Comparison of ENCODE assay signal across 9 cellular contexts in the genomic region with DNA sequence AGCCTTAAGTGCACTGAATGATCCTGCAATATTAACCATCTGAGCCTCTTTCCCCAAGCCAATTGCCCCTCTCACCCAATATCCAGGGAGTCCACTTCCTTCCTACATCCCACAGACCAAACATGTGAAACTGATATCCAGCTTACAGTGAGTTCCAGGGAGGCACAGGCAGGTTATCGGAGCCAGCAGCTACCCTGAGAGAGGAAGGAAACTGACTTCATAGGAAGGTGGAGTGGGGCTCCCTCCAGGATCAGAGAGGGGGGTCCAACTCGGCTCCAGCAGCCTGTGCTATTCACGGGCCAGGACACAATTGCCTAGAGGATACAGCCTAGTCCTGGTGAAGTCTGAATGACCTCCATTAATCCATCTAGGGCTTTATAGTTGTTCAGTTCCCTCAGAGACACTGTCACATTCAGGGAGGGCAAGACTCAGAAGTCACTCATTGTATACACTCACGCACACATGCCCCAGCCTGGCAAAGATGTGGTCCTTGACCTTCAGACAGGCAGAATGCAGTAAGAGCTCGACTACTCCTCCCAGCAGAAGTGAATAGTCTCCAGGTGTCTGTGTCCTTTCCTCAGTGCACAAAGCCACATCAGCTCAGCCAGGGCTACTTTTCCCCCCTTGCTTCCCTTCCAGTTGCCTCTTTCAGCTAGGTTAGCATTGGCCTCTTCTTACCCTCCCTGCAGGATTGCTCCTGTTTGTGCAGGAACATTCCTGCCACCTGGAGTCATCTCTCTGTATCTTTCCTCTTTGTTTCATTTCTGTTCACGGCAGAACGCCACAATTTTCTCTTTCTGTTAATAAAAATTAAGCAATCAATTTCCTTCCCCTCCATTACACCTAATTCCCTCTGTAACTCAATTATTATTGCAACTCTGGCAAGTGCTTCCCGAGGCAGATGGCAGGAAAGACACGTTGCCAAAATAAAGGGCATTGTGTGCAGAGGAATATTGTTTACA.
DNase-seq lines count a peak whose midpoint lies in the region; ATAC-seq, FAIRE-seq and TF ChIP-seq lines count a peak whose summit lies in the region.
"Had no signal": no experiment of that assay in that cellular context is flagged by ENCODE, and none has a peak within 500 bp of the region (broad histone marks: within the 10 kb centered on the region; RNA-seq: fewer than 3 reads in every experiment).

No MANE protein-coding gene starts in this region.

- H3K36me3 Mint-ChIP-seq in WTC11 = no peaks in the 10 kb centered on the region

- POLR2A ChIA-PET in A549 (lab: Yijun Ruan, JAX) = interaction anchor here (0.6 kb wide), 1 partner anchor 32 kb away, joined by 7 read pairs; no protein-coding TSS in a partner anchor
- POLR2A ChIA-PET in WTC11 (lab: Charles Lee) = no interaction called here

- in situ Hi-C loops in GM13977 (cut with MboI; ENCODE audit: low pct_unique_long_range_greater_than_20kb, low sequenced_read_pairs, unreplicated experiment) = no loop called here

- H3K4me3 Mint-ChIP-seq in WTC11 = no peak overlapping the region

- peaks cover 4% of the 10 kb centered on the region; the same call in 2 of the 3 replicates for H3K4me1 ChIP-seq in A549

- TF ChIP-seq POLR2A in A549 (IDR thresholded peaks at IDR 0.05; ENCODE audit: low read length) = no peak

- peak overlapping the region; percentile 36 to 70; a peak in 3 of 6 replicates for H3K27ac ChIP-seq in A549

- 38% methylated on average over 9 of the region's 9 CpGs for WGBS in A549 (ENCODE audit: missing lambda C conversion rate)

- no peaks in the 10 kb centered on the region for H3K9me3 ChIP-seq in A549

- H3K4me1 Mint-ChIP-seq in WTC11 = peaks cover 6% of the 10 kb centered on the region; the same call in 1 of the 2 replicates

- peak overlapping the region; percentile 76 for H3K4me2 ChIP-seq in A549

- H3K27ac Mint-ChIP-seq in WTC11 = no peak overlapping the region

- no peak for TF ChIP-seq EP300 in A549 (IDR thresholded peaks at IDR 0.05)

- TF ChIP-seq CTCF in A549 (IDR thresholded peaks at IDR 0.05) = peak; percentile 39; the same call in 2 of the 3 replicates
- no peak for TF ChIP-seq CTCF in WTC11 (IDR thresholded peaks at IDR 0.05)
- no peak for TF ChIP-seq CTCF in GM13977 (IDR thresholded peaks at IDR 0.05; ENCODE audit: extremely low read depth, insufficient read depth, missing control alignments)

- TF ChIP-seq RAD21 in A549 (conservative IDR thresholded peaks at IDR 0.05 in 1 of 2, IDR thresholded peaks at IDR 0.05 in 1 of 2) = peak; percentile 48 to 49; a peak in 4 of 5 replicates

- FAIRE-seq in A549 (lab: Jason Lieb, UNC) (no peak), HTR-8/SVneo (lab: Jason Lieb, UNC) (peak; percentile 31)
- FAIRE-seq: colon had no signal

- peak overlapping the region; percentile 25; the same call in 1 of the 3 replicates for H3K4me3 ChIP-seq in A549

- no peaks in the 10 kb centered on the region for H3K9me3 Mint-ChIP-seq in WTC11

- CTCF ChIA-PET in A549 (lab: Yijun Ruan, JAX) = interaction anchor here (1.0 to 1.3 kb wide), 4 partner anchors 9 to 522 kb away, joined by 3 to 5 read pairs (median 4); no protein-coding TSS in a partner anchor
- CTCF ChIA-PET in WTC11 (lab: Charles Lee) = no interaction called here

- DNase-seq in A549 (ENCODE audit: low read depth in 1 of 2, low spot score in 1 of 2) (peak; percentile 22 to 47), HTR-8/SVneo (ENCODE audit: insufficient read length, low spot score) (peak; percentile 18), WTC11 (ENCODE audit: low spot score) (no peak), kidney glomerular epithelial cell (lab: John Stamatoyannopoulos, UW) (peak; percentile 18), GM13977 (ENCODE audit: low spot score) (no peak)
- no peak for DNase-seq in activated naive CD4-positive, alpha-beta T cell (lab: John Stamatoyannopoulos, UW)

- no peaks in the 10 kb centered on the region for H3K27me3 Mint-ChIP-seq in WTC11 (ENCODE audit: low read depth)

- peak; percentile 90 to 92 for ATAC-seq in A549
- ATAC-seq in WTC11 = peak; percentile 78
- ATAC-seq in HG02852 (IDR thresholded peaks at IDR 0.05; ENCODE audit: unreplicated experiment) = no peak
- ATAC-seq in GM18873 (IDR thresholded peaks at IDR 0.05; ENCODE audit: low FRiP score, unreplicated experiment) = no peak

TF ChIP-seq in A549, 52 proteins besides CTCF, POLR2A, EP300 and RAD21:
- TF ChIP-seq SMC3 (IDR thresholded peaks at IDR 0.05) = peak; percentile 54; the same call in 2 of the 3 replicates
- TF ChIP-seq, protein P1, sequence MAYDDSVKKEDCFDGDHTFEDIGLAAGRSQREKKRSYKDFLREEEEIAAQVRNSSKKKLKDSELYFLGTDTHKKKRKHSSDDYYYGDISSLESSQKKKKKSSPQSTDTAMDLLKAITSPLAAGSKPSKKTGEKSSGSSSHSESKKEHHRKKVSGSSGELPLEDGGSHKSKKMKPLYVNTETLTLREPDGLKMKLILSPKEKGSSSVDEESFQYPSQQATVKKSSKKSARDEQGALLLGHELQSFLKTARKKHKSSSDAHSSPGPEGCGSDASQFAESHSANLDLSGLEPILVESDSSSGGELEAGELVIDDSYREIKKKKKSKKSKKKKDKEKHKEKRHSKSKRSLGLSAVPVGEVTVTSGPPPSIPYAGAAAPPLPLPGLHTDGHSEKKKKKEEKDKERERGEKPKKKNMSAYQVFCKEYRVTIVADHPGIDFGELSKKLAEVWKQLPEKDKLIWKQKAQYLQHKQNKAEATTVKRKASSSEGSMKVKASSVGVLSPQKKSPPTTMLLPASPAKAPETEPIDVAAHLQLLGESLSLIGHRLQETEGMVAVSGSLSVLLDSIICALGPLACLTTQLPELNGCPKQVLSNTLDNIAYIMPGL (CRISPR knock-in tag; IDR thresholded peaks at IDR 0.05; ENCODE audit: borderline replicate concordance) = no peak

TF ChIP-seq in WTC11, 78 proteins besides CTCF, POLR2A, EP300 and RAD21:
- TF ChIP-seq, protein P2, sequence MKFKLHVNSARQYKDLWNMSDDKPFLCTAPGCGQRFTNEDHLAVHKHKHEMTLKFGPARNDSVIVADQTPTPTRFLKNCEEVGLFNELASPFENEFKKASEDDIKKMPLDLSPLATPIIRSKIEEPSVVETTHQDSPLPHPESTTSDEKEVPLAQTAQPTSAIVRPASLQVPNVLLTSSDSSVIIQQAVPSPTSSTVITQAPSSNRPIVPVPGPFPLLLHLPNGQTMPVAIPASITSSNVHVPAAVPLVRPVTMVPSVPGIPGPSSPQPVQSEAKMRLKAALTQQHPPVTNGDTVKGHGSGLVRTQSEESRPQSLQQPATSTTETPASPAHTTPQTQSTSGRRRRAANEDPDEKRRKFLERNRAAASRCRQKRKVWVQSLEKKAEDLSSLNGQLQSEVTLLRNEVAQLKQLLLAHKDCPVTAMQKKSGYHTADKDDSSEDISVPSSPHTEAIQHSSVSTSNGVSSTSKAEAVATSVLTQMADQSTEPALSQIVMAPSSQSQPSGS (CRISPR knock-in tag; IDR thresholded peaks at IDR 0.05; ENCODE audit: borderline replicate concordance, low read depth) = no peak
- TF ChIP-seq, protein P3, sequence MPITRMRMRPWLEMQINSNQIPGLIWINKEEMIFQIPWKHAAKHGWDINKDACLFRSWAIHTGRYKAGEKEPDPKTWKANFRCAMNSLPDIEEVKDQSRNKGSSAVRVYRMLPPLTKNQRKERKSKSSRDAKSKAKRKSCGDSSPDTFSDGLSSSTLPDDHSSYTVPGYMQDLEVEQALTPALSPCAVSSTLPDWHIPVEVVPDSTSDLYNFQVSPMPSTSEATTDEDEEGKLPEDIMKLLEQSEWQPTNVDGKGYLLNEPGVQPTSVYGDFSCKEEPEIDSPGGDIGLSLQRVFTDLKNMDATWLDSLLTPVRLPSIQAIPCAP (CRISPR knock-in tag; IDR thresholded peaks at IDR 0.05) = no peak
- TF ChIP-seq OVOL2 (CRISPR knock-in tag; IDR thresholded peaks at IDR 0.05; ENCODE audit: borderline replicate concordance) (no peak), FOXJ3 (CRISPR knock-in tag; IDR thresholded peaks at IDR 0.05; ENCODE audit: borderline replicate concordance) (no peak)

Comparison
In these comparisons a context has a peak if more than half of its experiments do, and no peak if none do; other contexts are left out.
1. ATAC-seq: peak in A549 (2 of 2) and WTC11 (single experiment); none in HG02852 (single experiment) and GM18873 (single experiment).
2. DNase-seq: peak in A549 (2 of 2), HTR-8/SVneo (single experiment) and kidney glomerular epithelial cell (single experiment); none in WTC11 (single experiment), activated naive CD4-positive, alpha-beta T cell (0 of 4) and GM13977 (single experiment).